In genomic region chr12:59078027-59078426, GRCh38 we compare ENCODE assay signal across 30 cellular contexts.
DNase-seq lines count a peak whose midpoint lies in the region; ATAC-seq and TF ChIP-seq lines count a peak whose summit lies in the region.
"Had no signal": no experiment of that assay in that cellular context is flagged by ENCODE, and none has a peak within 500 bp of the region (broad histone marks: within the 10 kb centered on the region; RNA-seq: fewer than 3 reads in every experiment).

No MANE protein-coding gene starts in this region.

- H2BK120ac ChIP-seq in H9 (ENCODE audit: low read depth, low read length, poor library complexity, severe bottlenecking): no peak overlapping the region

- H3K18ac ChIP-seq in H9 (ENCODE audit: insufficient read length, low read depth, low read length): no peak overlapping the region

- H3K4me1 ChIP-seq in breast epithelium: no peaks in the 10 kb centered on the region
- H3K4me1 ChIP-seq in foreskin keratinocyte: peaks cover 40% of the 10 kb centered on the region
- H3K4me1 ChIP-seq in H9 (ENCODE audit: insufficient read depth, low read length): no peaks in the 10 kb centered on the region
- H3K4me1 ChIP-seq: ascending aorta, right atrium auricular region had no signal

- H3K23me2 ChIP-seq in H9 (ENCODE audit: insufficient read length, low read depth, low read length, poor library complexity, severe bottlenecking): no peaks in the 10 kb centered on the region

- H2AFZ ChIP-seq in H9 (ENCODE audit: low read length): no peak overlapping the region

- ATAC-seq in foreskin keratinocyte (peak; percentile 10), sciatic nerve (peak; percentile 36)
- ATAC-seq: K562; natural killer cell treated with Interleukin-12 subunit alpha and Interleukin-12 subunit beta and Interleukin-15 and Interleukin-18, amount 100 ng/mL, for 72 hours; stimulated activated effector memory CD8-positive, alpha-beta T cell treated with anti-CD3 and anti-CD28 coated beads, Interleukin-12 subunit alpha, Interleukin-12 subunit beta, amount 100 ng/mL, for 72 hours had no signal

- no peak overlapping the region for H2BK20ac ChIP-seq in H9 (ENCODE audit: low read depth, low read length, poor library complexity, severe bottlenecking)

- H3K4me1 Mint-ChIP-seq in Calu3 (ENCODE audit: low read depth, unreplicated experiment) (peaks cover 85% of the 10 kb centered on the region), H9 (peaks cover 0 to 2% of the 10 kb centered on the region in 2 experiments; a peak in 1 of 4 replicates)
- H3K4me1 Mint-ChIP-seq in activated T-helper 1 cell treated with anti-CD3 and anti-CD28 coated beads, Interleukin-12 subunit alpha, Interleukin-12 subunit beta, Interleukin-2, Interleukin-4 antibody, amounts not matched to agents 30 ng/mL and 10 ng/mL and 1 ng/mL, durations not matched to agents 14 hours and 24 hours and 36 hours (ENCODE audit: low read depth): no peaks in the 10 kb centered on the region
- H3K4me1 Mint-ChIP-seq: activated CD4-positive, alpha-beta memory T cell treated with anti-CD3 and anti-CD28 coated beads, Interleukin-2, amount 10 ng/mL, durations not matched to agents 7 days and 5 days; stimulated activated effector memory CD8-positive, alpha-beta T cell treated with anti-CD3 and anti-CD28 coated beads, Interleukin-12 subunit alpha, Interleukin-12 subunit beta, amount 100 ng/mL, for 72 hours had no signal

- H3K36me3 Mint-ChIP-seq in Calu3 (ENCODE audit: insufficient read depth, unreplicated experiment) (peaks cover 41% of the 10 kb centered on the region), H9 (ENCODE audit: insufficient read depth in 1 of 3, low read depth in 3 of 3) (no peaks in the 10 kb centered on the region)
- no peaks in the 10 kb centered on the region for H3K36me3 Mint-ChIP-seq in activated T-helper 1 cell treated with anti-CD3 and anti-CD28 coated beads, Interleukin-12 subunit alpha, Interleukin-12 subunit beta, Interleukin-2, Interleukin-4 antibody, amounts not matched to agents 30 ng/mL and 10 ng/mL and 1 ng/mL, durations not matched to agents 14 hours and 24 hours and 36 hours (ENCODE audit: low read depth)
- H3K36me3 Mint-ChIP-seq: activated naive CD8-positive, alpha-beta T cell; natural killer cell treated with Interleukin-12 subunit alpha and Interleukin-12 subunit beta and Interleukin-15 and Interleukin-18, amount 100 ng/mL, for 72 hours; stimulated activated effector memory CD8-positive, alpha-beta T cell treated with anti-CD3 and anti-CD28 coated beads, Interleukin-12 subunit alpha, Interleukin-12 subunit beta, amount 100 ng/mL, for 72 hours had no signal

- CTCF ChIA-PET in Calu3 (lab: Charles Lee): interaction anchor here (0.8 to 1.7 kb wide), 5 partner anchors 10 to 537 kb away, joined by 3 to 16 read pairs (median 4); no protein-coding TSS in a partner anchor

- H3K4me2 ChIP-seq in H9 (ENCODE audit: insufficient read depth, insufficient read length, low read length): no peak overlapping the region
- H3K4me2 ChIP-seq: SK-N-SH had no signal

- no peaks in the 10 kb centered on the region for H3K27me3 Mint-ChIP-seq in Calu3 (ENCODE audit: unreplicated experiment)
- no peaks in the 10 kb centered on the region for H3K27me3 Mint-ChIP-seq in H9 (ENCODE audit: low read depth)
- no peaks in the 10 kb centered on the region for H3K27me3 Mint-ChIP-seq in activated T-helper 1 cell treated with anti-CD3 and anti-CD28 coated beads, Interleukin-12 subunit alpha, Interleukin-12 subunit beta, Interleukin-2, Interleukin-4 antibody, amounts not matched to agents 30 ng/mL and 10 ng/mL and 1 ng/mL, durations not matched to agents 14 hours and 24 hours and 36 hours (ENCODE audit: insufficient read depth)
- H3K27me3 Mint-ChIP-seq: activated CD4-positive, alpha-beta memory T cell treated with anti-CD3 and anti-CD28 coated beads, Interleukin-2, amount 10 ng/mL, durations not matched to agents 7 days and 5 days; activated naive CD8-positive, alpha-beta T cell; CD4-positive, alpha-beta T cell; natural killer cell treated with Interleukin-12 subunit alpha and Interleukin-12 subunit beta and Interleukin-15 and Interleukin-18, amount 100 ng/mL, for 72 hours had no signal

- intact Hi-C loops in Calu3 (cut with micrococcal nuclease; ENCODE audit: unreplicated experiment) (loop anchor here (5.0 kb wide), 1 partner anchor 146 kb away; no protein-coding TSS in a partner anchor), breast epithelium (cut with DNase I; ENCODE audit: low total_unique reads) (no loop called here), sciatic nerve (cut with DNase I) (no loop called here)
- intact Hi-C loops in activated T-helper 1 cell treated with anti-CD3 and anti-CD28 coated beads, Interleukin-12 subunit alpha, Interleukin-12 subunit beta, Interleukin-2, Interleukin-4 antibody, amounts not matched to agents 30 ng/mL and 10 ng/mL and 1 ng/mL, durations not matched to agents 14 hours and 24 hours and 36 hours (cut with micrococcal nuclease): no loop called here

- no peak overlapping the region for H4K5ac ChIP-seq in H9 (ENCODE audit: insufficient read length, low read depth, low read length)

- H3K9ac ChIP-seq in H9 (ENCODE audit: extremely low read depth, insufficient read length, low read length): no peak overlapping the region
- H3K9ac ChIP-seq: SK-N-SH had no signal

- TF ChIP-seq CTCF in Calu3 (IDR thresholded peaks at IDR 0.05; ENCODE audit: unreplicated experiment) (no peak), breast epithelium (IDR thresholded peaks at IDR 0.05) (no peak), foreskin keratinocyte (conservative IDR thresholded peaks at IDR 0.05) (no peak), H9 (conservative IDR thresholded peaks at IDR 0.05) (no peak)

- no peak overlapping the region for H3K23ac ChIP-seq in H9 (ENCODE audit: insufficient read length, low read depth, low read length)

- H3K79me2 ChIP-seq in H9 (ENCODE audit: insufficient read depth, low read length): no peaks in the 10 kb centered on the region

- H2AK5ac ChIP-seq in H9 (ENCODE audit: insufficient read length, low read length): no peak overlapping the region

- no peaks in the 10 kb centered on the region for H4K20me1 ChIP-seq in H9 (ENCODE audit: control insufficient read depth, insufficient read depth, insufficient read length)

- H3K27ac Mint-ChIP-seq in Calu3 (ENCODE audit: unreplicated experiment) (peak overlapping the region; percentile 91), H9 (no peak overlapping the region)
- no peak overlapping the region for H3K27ac Mint-ChIP-seq in activated T-helper 1 cell treated with anti-CD3 and anti-CD28 coated beads, Interleukin-12 subunit alpha, Interleukin-12 subunit beta, Interleukin-2, Interleukin-4 antibody, amounts not matched to agents 30 ng/mL and 10 ng/mL and 1 ng/mL, durations not matched to agents 14 hours and 24 hours and 36 hours
- H3K27ac Mint-ChIP-seq: activated CD4-positive, alpha-beta memory T cell treated with anti-CD3 and anti-CD28 coated beads, Interleukin-2, amount 10 ng/mL, durations not matched to agents 7 days and 5 days; activated naive CD8-positive, alpha-beta T cell; activated T-helper 2 cell treated with anti-CD3 and anti-CD28 coated beads, Interferon-gamma antibody, Interleukin-2, Interleukin-4, amounts not matched to agents 10 μg/mL and 5 μg/mL and 100 μg/mL, durations not matched to agents 14 hours and 24 hours and 36 hours; CD4-positive, alpha-beta T cell; natural killer cell treated with Interleukin-12 subunit alpha and Interleukin-12 subunit beta and Interleukin-15 and Interleukin-18, amount 100 ng/mL, for 72 hours; stimulated activated effector memory CD8-positive, alpha-beta T cell treated with anti-CD3 and anti-CD28 coated beads, Interleukin-12 subunit alpha, Interleukin-12 subunit beta, amount 100 ng/mL, for 72 hours; T-helper 1 cell treated with Interleukin-12 subunit alpha and Interleukin-12 subunit beta and Interleukin-4 antibody, amounts not matched to agents 30 μg/mL and 1 μg/mL, for 36 hours had no signal

- H3K14ac ChIP-seq in H9 (ENCODE audit: insufficient read depth, low read length): no peak overlapping the region

- H3K27ac ChIP-seq in breast epithelium (peak overlapping the region; percentile 41 to 62), foreskin keratinocyte (peak overlapping the region; percentile 97), H9 (ENCODE audit: insufficient read length, low read depth, low read length) (no peak overlapping the region)
- H3K27ac ChIP-seq: ascending aorta, right atrium auricular region had no signal

- H3K9me3 Mint-ChIP-seq in Calu3 (ENCODE audit: low read depth, unreplicated experiment): no peaks in the 10 kb centered on the region
- H3K9me3 Mint-ChIP-seq in H9: no peaks in the 10 kb centered on the region
- H3K9me3 Mint-ChIP-seq in activated T-helper 1 cell treated with anti-CD3 and anti-CD28 coated beads, Interleukin-12 subunit alpha, Interleukin-12 subunit beta, Interleukin-2, Interleukin-4 antibody, amounts not matched to agents 30 ng/mL and 10 ng/mL and 1 ng/mL, durations not matched to agents 14 hours and 24 hours and 36 hours: no peaks in the 10 kb centered on the region
- H3K9me3 Mint-ChIP-seq: activated CD4-positive, alpha-beta memory T cell treated with anti-CD3 and anti-CD28 coated beads, Interleukin-2, amount 10 ng/mL, durations not matched to agents 7 days and 5 days; activated T-helper 2 cell treated with anti-CD3 and anti-CD28 coated beads, Interferon-gamma antibody, Interleukin-2, Interleukin-4, amounts not matched to agents 10 μg/mL and 5 μg/mL and 100 μg/mL, durations not matched to agents 14 hours and 24 hours and 36 hours; CD4-positive, alpha-beta T cell; T-helper 1 cell treated with Interleukin-12 subunit alpha and Interleukin-12 subunit beta and Interleukin-4 antibody, amounts not matched to agents 30 μg/mL and 1 μg/mL, for 36 hours had no signal

- H3T11ph ChIP-seq in H9 (ENCODE audit: low read length): no peak overlapping the region

- no TSS peak for BruUV-seq in Calu3 (replicated peaks; lab: Mats Ljungman, UMichigan)

- no CpG with 5 or more reads among the region's 3 CpGs for WGBS in H9 (ENCODE audit: extremely low coverage, insufficient read length, low lambda C conversion rate)

- H3K4ac ChIP-seq in H9 (ENCODE audit: low read depth, low read length): no peak overlapping the region

- H3K27me3 ChIP-seq in breast epithelium (no peaks in the 10 kb centered on the region), foreskin keratinocyte (no peaks in the 10 kb centered on the region), H9 (ENCODE audit: insufficient read depth, low read length) (no peaks in the 10 kb centered on the region)
- H3K27me3 ChIP-seq: ascending aorta, MG63, right atrium auricular region had no signal

- TF ChIP-seq POLR2A in breast epithelium (IDR thresholded peaks at IDR 0.05) (no peak), erythroblast (IDR thresholded peaks at IDR 0.05; ENCODE audit: low read length) (no peak)

- H3K56ac ChIP-seq in H9 (ENCODE audit: insufficient read length, low read depth, low read length): no peak overlapping the region

- H2BK15ac ChIP-seq in H9 (ENCODE audit: low read depth, low read length): no peak overlapping the region

- no peak overlapping the region for H4K8ac ChIP-seq in H9 (replicated peaks; ENCODE audit: insufficient read length, low read depth, low read length)

- H2BK5ac ChIP-seq in H9 (ENCODE audit: insufficient read length, low read length): no peak overlapping the region

- DNase-seq in Calu3 (no peak), breast epithelium (ENCODE audit: low spot score in 2 of 2) (no peak), foreskin keratinocyte (no peak), sciatic nerve (ENCODE audit: low spot score) (no peak), NCI-H1694 (lab: John Stamatoyannopoulos, UW) (no peak), H9 (no peak), erythroblast (lab: John Stamatoyannopoulos, UW) (no peak)
- no peak for DNase-seq in activated T-helper 1 cell treated with anti-CD3 and anti-CD28 coated beads, Interleukin-12 subunit alpha, Interleukin-12 subunit beta, Interleukin-2, Interleukin-4 antibody, amounts not matched to agents 30 ng/mL and 10 ng/mL and 1 ng/mL, durations not matched to agents 14 hours and 24 hours and 36 hours (ENCODE audit: low spot score)
- DNase-seq: activated CD4-positive, alpha-beta memory T cell treated with anti-CD3 and anti-CD28 coated beads, Interleukin-2, amount 10 ng/mL, durations not matched to agents 7 days and 5 days; activated CD4-positive, alpha-beta T cell treated with anti-CD3 and anti-CD28 coated beads for 1 hour; activated CD8-positive, alpha-beta memory T cell treated with anti-CD3 and anti-CD28 coated beads, Interleukin-2, amount 50 U/mL, for 48 hours; AML-193; caudate nucleus; CD4-positive, alpha-beta T cell; glutamatergic neuron; islet precursor cell; NCI-H226; NCI-H774; SK-N-SH; stimulated activated CD4-positive, alpha-beta T cell treated with anti-CD3 and anti-CD28 coated beads, Interleukin-12 subunit alpha, Interleukin-12 subunit beta, amount 100 ng/mL, for 4 hours; stimulated activated CD4-positive, alpha-beta T cell treated with anti-CD3 and anti-CD28 coated beads, Interleukin-4, amount 100 ng/mL, for 24 hours had no signal

- no peak overlapping the region for H4K91ac ChIP-seq in H9 (ENCODE audit: insufficient read length, low read depth, low read length)

- H3K36me3 ChIP-seq in breast epithelium: no peaks in the 10 kb centered on the region
- H3K36me3 ChIP-seq: ascending aorta, MG63, right atrium auricular region had no signal

- no peaks in the 10 kb centered on the region for H3K79me1 ChIP-seq in H9 (ENCODE audit: insufficient read depth, low read depth, low read length, poor library complexity, severe bottlenecking)

- H3K4me3 Mint-ChIP-seq in Calu3 (ENCODE audit: low read depth, unreplicated experiment): no peak overlapping the region
- no peak overlapping the region for H3K4me3 Mint-ChIP-seq in H9
- H3K4me3 Mint-ChIP-seq in activated T-helper 1 cell treated with anti-CD3 and anti-CD28 coated beads, Interleukin-12 subunit alpha, Interleukin-12 subunit beta, Interleukin-2, Interleukin-4 antibody, amounts not matched to agents 30 ng/mL and 10 ng/mL and 1 ng/mL, durations not matched to agents 14 hours and 24 hours and 36 hours: no peak overlapping the region
- H3K4me3 Mint-ChIP-seq: activated CD4-positive, alpha-beta memory T cell treated with anti-CD3 and anti-CD28 coated beads, Interleukin-2, amount 10 ng/mL, durations not matched to agents 7 days and 5 days; activated naive CD8-positive, alpha-beta T cell; CD4-positive, alpha-beta T cell; natural killer cell treated with Interleukin-12 subunit alpha and Interleukin-12 subunit beta and Interleukin-15 and Interleukin-18, amount 100 ng/mL, for 72 hours; stimulated activated effector memory CD8-positive, alpha-beta T cell treated with anti-CD3 and anti-CD28 coated beads, Interleukin-12 subunit alpha, Interleukin-12 subunit beta, amount 100 ng/mL, for 72 hours; T-helper 1 cell treated with Interleukin-12 subunit alpha and Interleukin-12 subunit beta and Interleukin-4 antibody, amounts not matched to agents 30 μg/mL and 1 μg/mL, for 36 hours had no signal

- H3K9me3 ChIP-seq in breast epithelium: no peaks in the 10 kb centered on the region
- H3K9me3 ChIP-seq in H9 (ENCODE audit: control insufficient read depth, low read depth, low read length): no peaks in the 10 kb centered on the region
- H3K9me3 ChIP-seq: ascending aorta, MG63, right atrium auricular region, SK-N-SH had no signal

- H2BK12ac ChIP-seq in H9 (ENCODE audit: insufficient read length, low read depth, low read length): no peak overlapping the region

- no peak overlapping the region for H3K4me3 ChIP-seq in breast epithelium
- H3K4me3 ChIP-seq: ascending aorta, K562, MG63, right atrium auricular region had no signal
